Comparison of ENCODE assay signal across 8 cellular contexts in genomic region chr20:4592316-4593148, GRCh38.
DNase-seq lines count a peak whose midpoint lies in the region; ATAC-seq and TF ChIP-seq lines count a peak whose summit lies in the region.

No MANE protein-coding gene starts in this region.

- H3K4me3 ChIP-seq in HUES48 (ENCODE audit: low read depth, low read length) (peak overlapping the region; percentile 50), ascending aorta (peak overlapping the region; percentile 49 to 53), iPS-15b (ENCODE audit: low read depth, low read length) (peak overlapping the region; percentile 58), smooth muscle cell (peak overlapping the region; percentile 43)

- H3K27ac ChIP-seq in HUES48 (ENCODE audit: low read depth, low read length) (no peak overlapping the region), ascending aorta (peak overlapping the region in 1 of 2 donors; percentile 69), smooth muscle cell (ENCODE audit: low read depth) (no peak overlapping the region)

- BruUV-seq in Calu3 (replicated peaks; lab: Mats Ljungman, UMichigan) = no TSS peak

- H3K4me1 ChIP-seq in HUES48 (ENCODE audit: control insufficient read depth, insufficient read depth, low read length) = 0 out of 2 replicates have a peak, but pooled peaks cover 4% of the 10 kb centered on the region
- peaks cover 6 to 10% of the 10 kb centered on the region in 2 donors for H3K4me1 ChIP-seq in ascending aorta
- peaks cover 4% of the 10 kb centered on the region for H3K4me1 ChIP-seq in iPS-15b (ENCODE audit: control insufficient read depth, insufficient read depth, low read length)
- H3K4me1 ChIP-seq in smooth muscle cell (ENCODE audit: low read depth) = no peaks in the 10 kb centered on the region

- no peaks in the 10 kb centered on the region for H3K36me3 Mint-ChIP-seq in Calu3 (ENCODE audit: insufficient read depth, unreplicated experiment)

- peaks cover 31% of the 10 kb centered on the region for H3K27me3 Mint-ChIP-seq in Calu3 (ENCODE audit: unreplicated experiment)

- peak overlapping the region; percentile 81 for H3K4me2 ChIP-seq in smooth muscle cell

- DNase-seq in Calu3 (peak; percentile 65), T follicular helper cell (ENCODE audit: low read depth) (peak; percentile 28), ascending aorta (ENCODE audit: low spot score in 2 of 2) (peak in 1 of 2 donors; percentile 72), smooth muscle cell (lab: John Stamatoyannopoulos, UW; ENCODE audit: unreplicated experiment) (no peak), NCI-H1092 treated with DMSO at 0.1 percent for 48 hours (lab: John Stamatoyannopoulos, UW) (no peak)

- no peaks in the 10 kb centered on the region for H3K79me2 ChIP-seq in smooth muscle cell (ENCODE audit: low read depth)

- CTCF ChIA-PET in Calu3 (lab: Charles Lee) = no interaction called here

- no peaks in the 10 kb centered on the region for H4K20me1 ChIP-seq in smooth muscle cell (ENCODE audit: low read depth)

- no peaks in the 10 kb centered on the region for H3F3A ChIP-seq in smooth muscle cell (ENCODE audit: low read depth)

- H3K36me3 ChIP-seq in HUES48 (ENCODE audit: control insufficient read depth, insufficient read depth, low read length) (no peaks in the 10 kb centered on the region), ascending aorta (no peaks in the 10 kb centered on the region), iPS-15b (ENCODE audit: control insufficient read depth, insufficient read depth, low read length) (no peaks in the 10 kb centered on the region), smooth muscle cell (ENCODE audit: low read depth) (no peaks in the 10 kb centered on the region)

- H3K9me3 Mint-ChIP-seq in Calu3 (ENCODE audit: low read depth, unreplicated experiment) = no peaks in the 10 kb centered on the region

- no peak for ATAC-seq in GM21526 (IDR thresholded peaks at IDR 0.05; ENCODE audit: low FRiP score, unreplicated experiment)

- H3K27me3 ChIP-seq in HUES48 (ENCODE audit: control insufficient read depth, insufficient read depth, low read length) = peaks cover 11% of the 10 kb centered on the region
- no peaks in the 10 kb centered on the region for H3K27me3 ChIP-seq in ascending aorta
- peaks cover 18% of the 10 kb centered on the region for H3K27me3 ChIP-seq in iPS-15b (ENCODE audit: control insufficient read depth, insufficient read depth, low read length)
- peaks cover 41% of the 10 kb centered on the region for H3K27me3 ChIP-seq in smooth muscle cell (ENCODE audit: low read depth)

- TF ChIP-seq CTCF in Calu3 (IDR thresholded peaks at IDR 0.05; ENCODE audit: unreplicated experiment) = peak; percentile 83
- TF ChIP-seq CTCF in ascending aorta (IDR thresholded peaks at IDR 0.05) = peak; percentile 90 to 93 (median 92)
- peak; percentile 96 for TF ChIP-seq CTCF in smooth muscle cell (IDR thresholded peaks at IDR 0.05; ENCODE audit: borderline replicate concordance, insufficient read depth, poor library complexity, severe bottlenecking)

- H3K4me1 Mint-ChIP-seq in Calu3 (ENCODE audit: low read depth, unreplicated experiment) = peaks cover 8% of the 10 kb centered on the region

- 12% methylated on average over 45 of the region's 46 CpGs for WGBS in smooth muscle cell (ENCODE audit: low lambda C conversion rate)

- H3K4me3 Mint-ChIP-seq in Calu3 (ENCODE audit: low read depth, unreplicated experiment) = peak overlapping the region; percentile 31

- no peak overlapping the region for H3K27ac Mint-ChIP-seq in Calu3 (ENCODE audit: unreplicated experiment)

- H2AFZ ChIP-seq in smooth muscle cell (ENCODE audit: low read depth) = peak overlapping the region; percentile 24

- H3K9ac ChIP-seq in HUES48 (ENCODE audit: low read depth, low read length) = no peak overlapping the region
- no peak overlapping the region for H3K9ac ChIP-seq in iPS-15b (ENCODE audit: low read depth, low read length)
- H3K9ac ChIP-seq in smooth muscle cell (ENCODE audit: low read depth) = no peak overlapping the region

- intact Hi-C loops in Calu3 (cut with micrococcal nuclease; ENCODE audit: unreplicated experiment) (loop anchor here (10.0 kb wide), 1 partner anchor 488 kb away; no protein-coding TSS in a partner anchor), ascending aorta (cut with DNase I) (loop anchor here (5.0 kb wide), 2 partner anchors 265 to 485 kb away; no protein-coding TSS in a partner anchor)

- H3K9me3 ChIP-seq in HUES48 (ENCODE audit: control insufficient read depth, insufficient read depth, low read length) (no peaks in the 10 kb centered on the region), ascending aorta (no peaks in the 10 kb centered on the region), iPS-15b (ENCODE audit: control insufficient read depth, insufficient read depth, low read length) (no peaks in the 10 kb centered on the region), smooth muscle cell (replicated peaks; ENCODE audit: low read depth) (no peaks in the 10 kb centered on the region)

Comparison
In these comparisons a context has a peak if more than half of its experiments do, and no peak if none do; other contexts are left out.
1. DNase-seq: peak in Calu3 (single experiment) and T follicular helper cell (single experiment); none in smooth muscle cell (single experiment) and NCI-H1092 treated with DMSO at 0.1 percent for 48 hours (single experiment).
2. Peak in every context shown above with its lines, with median percentiles within 50 percentile points of each other: CTCF ChIP-seq and H3K4me3 ChIP-seq.